ENCODE assay signal across 30 cellular contexts in the genomic region with DNA sequence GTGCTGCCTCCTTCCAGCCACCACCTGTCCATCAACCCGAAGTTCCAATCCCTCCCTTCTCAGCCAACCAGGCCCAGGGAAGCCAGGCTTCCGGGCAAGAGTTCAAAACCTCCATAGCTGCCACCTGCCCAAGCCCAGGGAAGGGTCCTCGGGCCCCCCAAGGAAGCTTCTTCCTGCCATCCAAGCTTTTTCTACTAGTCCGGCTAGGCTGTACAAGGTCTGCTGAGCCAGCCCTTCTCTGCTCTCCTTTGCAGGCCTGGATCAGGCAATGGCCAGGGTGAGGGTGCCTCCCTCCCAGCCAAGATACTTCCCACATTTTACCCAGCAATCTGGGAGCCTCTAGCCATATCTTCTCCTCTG.
"Had no signal": no experiment of that assay in that cellular context is flagged by ENCODE, and none has a peak within 500 bp of the region (broad histone marks: within the 10 kb centered on the region; RNA-seq: fewer than 3 reads in every experiment).

No MANE protein-coding gene starts in this region.

- H3K27ac ChIP-seq: brain microvascular endothelial cell, SJCRH30, SK-N-MC, WERI-Rb-1 had no signal

- H3K36me3 ChIP-seq: brain microvascular endothelial cell, MG63, SJCRH30, WERI-Rb-1 had no signal

- H3K4me1 ChIP-seq: SJCRH30 had no signal

- H3K4me3 ChIP-seq: MG63, SJCRH30, SK-N-MC had no signal

- ATAC-seq: activated CD8-positive, alpha-beta memory T cell treated with anti-CD3 and anti-CD28 coated beads, Interleukin-2, amount 10 ng/mL, durations not matched to agents 7 days and 5 days; Panc1 had no signal

- H3K9me3 ChIP-seq: MG63, SJCRH30 had no signal

- DNase-seq: activated CD4-positive, alpha-beta memory T cell treated with anti-CD3 and anti-CD28 coated beads, Interleukin-2, amount 10 ng/mL, durations not matched to agents 7 days and 5 days; activated CD4-positive, alpha-beta T cell treated with anti-CD3 and anti-CD28 coated beads for 1 hour; activated CD4-positive, alpha-beta T cell treated with anti-CD3 and anti-CD28 coated beads for 48 hours; activated CD4-positive, CD25-positive, alpha-beta regulatory T cell; activated CD8-positive, alpha-beta memory T cell treated with anti-CD3 and anti-CD28 coated beads for 24 hours; activated CD8-positive, alpha-beta memory T cell treated with anti-CD3 and anti-CD28 coated beads, Interleukin-2, amount 10 ng/mL, durations not matched to agents 7 days and 5 days; activated CD8-positive, alpha-beta memory T cell treated with anti-CD3 and anti-CD28 coated beads, Interleukin-2, amount 50 U/mL, for 48 hours; activated effector memory CD4-positive, alpha-beta T cell treated with Interleukin-2 at 50 U/mL for 16 hours; activated naive CD4-positive, alpha-beta T cell treated with anti-CD3 and anti-CD28 coated beads, Interleukin-2, amount 50 U/mL, for 16 hours; activated naive CD8-positive, alpha-beta T cell treated with anti-CD3 and anti-CD28 coated beads for 36 hours; activated T-cell treated with anti-CD3 and anti-CD28 coated beads, Interleukin-2, amount 50 U/mL, for 48 hours; amniotic stem cell; brain microvascular endothelial cell; Kasumi-1; KG1; MG63; NCI-H1048; NCI-H1105 treated with DMSO at 0.1 percent for 48 hours; NCI-H1436; NCI-H1694; NCI-H1930; NCI-H2081 treated with DMSO at 0.1 percent for 48 hours; NCI-H345; NCI-H524 treated with DMSO at 0.1 percent for 48 hours; SHP77; SJCRH30; T1000; WERI-Rb-1 had no signal

- H3K27me3 ChIP-seq: brain microvascular endothelial cell, MG63, SJCRH30 had no signal
